In the genomic region with DNA sequence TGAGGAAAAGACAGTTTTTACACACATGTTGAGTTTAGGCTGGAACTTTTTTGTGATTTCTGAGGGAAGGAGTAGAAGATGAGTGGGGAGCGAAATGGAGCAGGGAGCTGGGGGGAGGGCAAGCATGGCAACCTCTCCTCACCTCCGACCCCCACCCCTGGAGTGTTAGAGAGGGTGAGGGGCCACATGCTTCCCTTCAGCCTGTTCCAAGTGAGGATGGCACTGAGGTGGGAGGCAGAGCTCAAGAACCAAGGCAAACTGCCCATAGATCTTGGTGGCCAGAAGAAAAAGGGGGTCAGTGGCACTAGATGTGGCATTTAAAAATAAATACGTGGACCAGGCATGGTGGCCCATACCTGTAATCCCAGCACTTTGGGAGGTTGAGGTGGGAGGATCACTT, we compare ENCODE assay signal across 13 cellular contexts. TPM values are rescaled to one million over a fixed set of nuclear protein-coding genes. Genes with fewer than 3 reads are reported as not detected.
A peak's percentile ranks its signal among the peaks of the same experiment; 100 is the strongest.
DNase-seq lines count a peak whose midpoint lies in the region; ATAC-seq and TF ChIP-seq lines count a peak whose summit lies in the region.
"Had no signal": no experiment of that assay in that cellular context is flagged by ENCODE, and none has a peak within 500 bp of the region (broad histone marks: within the 10 kb centered on the region; RNA-seq: fewer than 3 reads in every experiment).

No MANE protein-coding gene starts in this region.

- CTCF ChIA-PET in activated naive CD4-positive, alpha-beta T cell treated with anti-CD3 and anti-CD28 coated beads, Interleukin-2, amount 10 ng/mL, durations not matched to agents 7 days and 5 days (lab: Charles Lee) = no interaction called here
- CTCF ChIA-PET in RWPE1 (lab: Yijun Ruan, JAX) = no interaction called here

- H3K4me1 Mint-ChIP-seq in activated naive CD4-positive, alpha-beta T cell treated with anti-CD3 and anti-CD28 coated beads, Interleukin-2, amount 10 ng/mL, durations not matched to agents 7 days and 5 days = peaks cover 30% of the 10 kb centered on the region
- peaks cover 14% of the 10 kb centered on the region for H3K4me1 Mint-ChIP-seq in activated T-helper 17 cell treated with anti-CD3 and anti-CD28 coated beads, Interleukin-2, amount 50 U/mL, for 72 hours
- peaks cover 35% of the 10 kb centered on the region for H3K4me1 Mint-ChIP-seq in stimulated activated memory B cell treated with anti-CD40 and anti-IgM and Interleukin-4, amounts not matched to agents 10 μg/mL and 1 μg/mL and 100 μg/mL, for 72 hours

- peaks cover 28% of the 10 kb centered on the region for H3K27me3 ChIP-seq in iPS-18a (ENCODE audit: control insufficient read depth, insufficient read depth, low read length)

- H3K4me3 ChIP-seq in iPS-18a (ENCODE audit: low read length) = peak overlapping the region; percentile 85

- no peak overlapping the region for H3K27ac Mint-ChIP-seq in activated naive CD4-positive, alpha-beta T cell treated with anti-CD3 and anti-CD28 coated beads, Interleukin-2, amount 10 ng/mL, durations not matched to agents 7 days and 5 days
- H3K27ac Mint-ChIP-seq in activated naive CD4-positive, alpha-beta T cell treated with anti-CD3 and anti-CD28 coated beads, Interleukin-2, amount 50 U/mL, for 72 hours = peak overlapping the region in 1 of 2 donors; percentile 80
- peak overlapping the region; percentile 94 for H3K27ac Mint-ChIP-seq in activated T-helper 17 cell treated with anti-CD3 and anti-CD28 coated beads, Interleukin-2, amount 50 U/mL, for 72 hours
- peak overlapping the region; percentile 86 for H3K27ac Mint-ChIP-seq in stimulated activated memory B cell treated with anti-CD40 and anti-IgM and Interleukin-4, amounts not matched to agents 10 μg/mL and 1 μg/mL and 100 μg/mL, for 72 hours

- no peaks in the 10 kb centered on the region for H3K9me3 Mint-ChIP-seq in activated naive CD4-positive, alpha-beta T cell treated with anti-CD3 and anti-CD28 coated beads, Interleukin-2, amount 10 ng/mL, durations not matched to agents 7 days and 5 days
- no peaks in the 10 kb centered on the region for H3K9me3 Mint-ChIP-seq in activated naive CD4-positive, alpha-beta T cell treated with anti-CD3 and anti-CD28 coated beads, Interleukin-2, amount 50 U/mL, for 72 hours
- no peaks in the 10 kb centered on the region for H3K9me3 Mint-ChIP-seq in activated T-helper 17 cell treated with anti-CD3 and anti-CD28 coated beads, Interleukin-2, amount 50 U/mL, for 72 hours
- no peaks in the 10 kb centered on the region for H3K9me3 Mint-ChIP-seq in stimulated activated memory B cell treated with anti-CD40 and anti-IgM and Interleukin-4, amounts not matched to agents 10 μg/mL and 1 μg/mL and 100 μg/mL, for 72 hours

- peaks cover 34% of the 10 kb centered on the region for H3K27me3 Mint-ChIP-seq in activated naive CD4-positive, alpha-beta T cell treated with anti-CD3 and anti-CD28 coated beads, Interleukin-2, amount 10 ng/mL, durations not matched to agents 7 days and 5 days
- peaks cover 12% of the 10 kb centered on the region for H3K27me3 Mint-ChIP-seq in activated T-helper 17 cell treated with anti-CD3 and anti-CD28 coated beads, Interleukin-2, amount 50 U/mL, for 72 hours
- H3K27me3 Mint-ChIP-seq in stimulated activated memory B cell treated with anti-CD40 and anti-IgM and Interleukin-4, amounts not matched to agents 10 μg/mL and 1 μg/mL and 100 μg/mL, for 72 hours = peaks cover 22% of the 10 kb centered on the region

- H3K9ac ChIP-seq in iPS-18a (ENCODE audit: low read length) = no peak overlapping the region

- POLR2A ChIA-PET in RWPE1 (lab: Yijun Ruan, JAX; ENCODE audit: low non-redundant PET) = no interaction called here

- TF ChIP-seq CTCF in RWPE1 (conservative IDR thresholded peaks at IDR 0.05; ENCODE audit: low read depth) = no peak

- no peaks in the 10 kb centered on the region for H3K36me3 ChIP-seq in iPS-18a (ENCODE audit: control insufficient read depth, low read depth, low read length)
- H3K36me3 ChIP-seq: esophagus muscularis mucosa had no signal

- DNase-seq in activated naive CD4-positive, alpha-beta T cell treated with anti-CD3 and anti-CD28 coated beads, Interleukin-2, amount 10 ng/mL, durations not matched to agents 7 days and 5 days = no peak
- no peak for DNase-seq in activated naive CD4-positive, alpha-beta T cell treated with anti-CD3 and anti-CD28 coated beads, Interleukin-2, amount 50 U/mL, for 72 hours (ENCODE audit: low spot score in 2 of 2)
- DNase-seq in RWPE1 (ENCODE audit: low spot score) = no peak
- DNase-seq in stimulated activated CD4-positive, alpha-beta T cell treated with anti-CD3 and anti-CD28 coated beads, Interleukin-2, amount 100 ng/mL, for 24 hours = no peak
- DNase-seq: central memory CD4-positive, alpha-beta T cell; hippocampal formation; NCI-H526 treated with DMSO at 0.1 percent for 48 hours; SHP77 treated with DMSO at 0.1 percent for 48 hours had no signal

- no peaks in the 10 kb centered on the region for H3K9me3 ChIP-seq in iPS-18a (ENCODE audit: control insufficient read depth, low read depth, low read length)
- H3K9me3 ChIP-seq: esophagus muscularis mucosa had no signal

- no peak overlapping the region for H3K27ac ChIP-seq in iPS-18a (ENCODE audit: low read length)
- H3K27ac ChIP-seq in RWPE1 = no peak overlapping the region

- peak overlapping the region; percentile 75 for H3K4me3 Mint-ChIP-seq in activated naive CD4-positive, alpha-beta T cell treated with anti-CD3 and anti-CD28 coated beads, Interleukin-2, amount 10 ng/mL, durations not matched to agents 7 days and 5 days
- H3K4me3 Mint-ChIP-seq in activated T-helper 17 cell treated with anti-CD3 and anti-CD28 coated beads, Interleukin-2, amount 50 U/mL, for 72 hours = peak overlapping the region; percentile 95
- H3K4me3 Mint-ChIP-seq in stimulated activated memory B cell treated with anti-CD40 and anti-IgM and Interleukin-4, amounts not matched to agents 10 μg/mL and 1 μg/mL and 100 μg/mL, for 72 hours = peak overlapping the region; percentile 81

- no peaks in the 10 kb centered on the region for H3K36me3 Mint-ChIP-seq in activated naive CD4-positive, alpha-beta T cell treated with anti-CD3 and anti-CD28 coated beads, Interleukin-2, amount 10 ng/mL, durations not matched to agents 7 days and 5 days
- H3K36me3 Mint-ChIP-seq in activated naive CD4-positive, alpha-beta T cell treated with anti-CD3 and anti-CD28 coated beads, Interleukin-2, amount 50 U/mL, for 72 hours = no peaks in the 10 kb centered on the region
- H3K36me3 Mint-ChIP-seq in activated T-helper 17 cell treated with anti-CD3 and anti-CD28 coated beads, Interleukin-2, amount 50 U/mL, for 72 hours (ENCODE audit: low read depth) = no peaks in the 10 kb centered on the region
- no peaks in the 10 kb centered on the region for H3K36me3 Mint-ChIP-seq in stimulated activated memory B cell treated with anti-CD40 and anti-IgM and Interleukin-4, amounts not matched to agents 10 μg/mL and 1 μg/mL and 100 μg/mL, for 72 hours

- ATAC-seq in activated naive CD4-positive, alpha-beta T cell treated with anti-CD3 and anti-CD28 coated beads, Interleukin-2, amount 50 U/mL, for 72 hours = no peak
- ATAC-seq in activated T-helper 17 cell treated with anti-CD3 and anti-CD28 coated beads, Interleukin-2, amount 50 U/mL, for 72 hours (replicated peaks) = no peak
- ATAC-seq in stimulated activated memory B cell treated with anti-CD40 and anti-IgM and Interleukin-4, amounts not matched to agents 10 μg/mL and 1 μg/mL and 100 μg/mL, for 72 hours = no peak
- ATAC-seq in GM18520 (IDR thresholded peaks at IDR 0.05; ENCODE audit: unreplicated experiment) = no peak

- H3K4me1 ChIP-seq in iPS-18a (ENCODE audit: control insufficient read depth, low read depth, low read length) = peaks cover 6% of the 10 kb centered on the region

RNA-seq across cellular contexts. Expression of a gene that starts 4.8 kb away (rescaled TPM):
- under 1 TPM; 0.09 to 0.37 TPM for total RNA-seq in activated naive CD4-positive, alpha-beta T cell treated with anti-CD3 and anti-CD28 coated beads, Interleukin-2, amount 50 U/mL, for 72 hours
- 1 to 10 TPM; 2.2 to 3.6 TPM for total RNA-seq in activated T-helper 17 cell treated with anti-CD3 and anti-CD28 coated beads, Interleukin-2, amount 50 U/mL, for 72 hours

RNA-seq across cellular contexts. Expression of a gene that starts 18.8 kb away (rescaled TPM):
- total RNA-seq in activated naive CD4-positive, alpha-beta T cell treated with anti-CD3 and anti-CD28 coated beads, Interleukin-2, amount 50 U/mL, for 72 hours = 10 to 100 TPM; 39.3 to 73.5 TPM
- 10 to 100 TPM; 42.6 to 57.8 TPM for total RNA-seq in activated T-helper 17 cell treated with anti-CD3 and anti-CD28 coated beads, Interleukin-2, amount 50 U/mL, for 72 hours

RNA-seq across cellular contexts. Expression of a gene that starts 50.0 kb away (rescaled TPM):
- total RNA-seq in activated naive CD4-positive, alpha-beta T cell treated with anti-CD3 and anti-CD28 coated beads, Interleukin-2, amount 50 U/mL, for 72 hours = not detected
- total RNA-seq in activated T-helper 17 cell treated with anti-CD3 and anti-CD28 coated beads, Interleukin-2, amount 50 U/mL, for 72 hours = not detected
- total RNA-seq: esophagus muscularis mucosa had no signal
